ENCODE assay signal across 9 cellular contexts in genomic region chr13:99979453-99980200, GRCh38. TPM values are rescaled to one million over a fixed set of nuclear protein-coding genes. Genes with fewer than 3 reads are reported as not detected.
DNase-seq lines count a peak whose midpoint lies in the region; ATAC-seq, FAIRE-seq and TF ChIP-seq lines count a peak whose summit lies in the region.
"Had no signal": no experiment of that assay in that cellular context is flagged by ENCODE, and none has a peak within 500 bp of the region (broad histone marks: within the 10 kb centered on the region; RNA-seq: fewer than 3 reads in every experiment).

No MANE protein-coding gene starts in this region.

- H3K9me3 Mint-ChIP-seq in natural killer cell: no peaks in the 10 kb centered on the region
- no peaks in the 10 kb centered on the region for H3K9me3 Mint-ChIP-seq in natural killer cell treated with Interleukin-12 subunit alpha and Interleukin-12 subunit beta and Interleukin-15 and Interleukin-18, amount 100 ng/mL, for 72 hours

- TF ChIP-seq EP300 in HepG2 (IDR thresholded peaks at IDR 0.05; ENCODE audit: low read depth in 2 of 2, low read length in 2 of 2) (no peak), HepG2 (CRISPR knock-in tag; IDR thresholded peaks at IDR 0.05; ENCODE audit: borderline replicate concordance) (no peak)

- BruUV-seq in HepG2 (replicated peaks; lab: Mats Ljungman, UMichigan): no TSS peak

- peak overlapping the region; percentile 17 for H3K4me3 Mint-ChIP-seq in natural killer cell
- H3K4me3 Mint-ChIP-seq in natural killer cell treated with Interleukin-12 subunit alpha and Interleukin-12 subunit beta and Interleukin-15 and Interleukin-18, amount 100 ng/mL, for 72 hours: no peak overlapping the region

- ATAC-seq in natural killer cell (no peak), HepG2 (peak; percentile 11), GM18505 (IDR thresholded peaks at IDR 0.05; ENCODE audit: unreplicated experiment) (no peak)
- ATAC-seq in natural killer cell treated with Interleukin-12 subunit alpha and Interleukin-12 subunit beta and Interleukin-15 and Interleukin-18, amount 100 ng/mL, for 72 hours: no peak

- peaks cover 5% of the 10 kb centered on the region for H3K36me3 Mint-ChIP-seq in natural killer cell
- peaks cover 11% of the 10 kb centered on the region for H3K36me3 Mint-ChIP-seq in natural killer cell treated with Interleukin-12 subunit alpha and Interleukin-12 subunit beta and Interleukin-15 and Interleukin-18, amount 100 ng/mL, for 72 hours

- H3K4me3 ChIP-seq in HepG2 (replicated peaks in 1 of 3; ENCODE audit: insufficient read depth in 1 of 3, low read depth in 2 of 3, low read length in 3 of 3) (peak overlapping the region; percentile 37 to 73 (median 45); a peak in 5 of 6 replicates), vagina (peak overlapping the region; percentile 46 to 49)

- H3K27me3 ChIP-seq in HepG2 (ENCODE audit: control insufficient read depth in 1 of 2, insufficient read depth in 2 of 2, low read length in 2 of 2) (peaks cover 9 to 79% of the 10 kb centered on the region in 2 experiments; a peak in 4 of 5 replicates), vagina (peaks cover 68% of the 10 kb centered on the region)

- no peaks in the 10 kb centered on the region for H3K79me2 ChIP-seq in HepG2 (ENCODE audit: insufficient read depth, low read length)

- no peak for TF ChIP-seq CTCF in natural killer cell (IDR thresholded peaks at IDR 0.05)
- TF ChIP-seq CTCF in HepG2 (CRISPR knock-in tag; IDR thresholded peaks at IDR 0.05): no peak
- TF ChIP-seq CTCF in vagina (IDR thresholded peaks at IDR 0.05): no peak

- intact Hi-C loops in natural killer cell (cut with micrococcal nuclease) (no loop called here), HepG2 (cut with micrococcal nuclease; ENCODE audit: unreplicated experiment) (loop anchor here (10.0 kb wide), 2 partner anchors 255 to 535 kb away; no protein-coding TSS in a partner anchor), vagina (cut with DNase I) (loop anchor here (10.0 kb wide), 1 partner anchor 695 kb away; the partner anchor contains the start of gene TMTC4)

- H4K20me1 ChIP-seq in HepG2 (ENCODE audit: insufficient read depth, low read length): no peaks in the 10 kb centered on the region

- no peak overlapping the region for H2AFZ ChIP-seq in HepG2 (ENCODE audit: low read length)

- CTCF ChIA-PET in HepG2 (lab: Yijun Ruan, JAX; ENCODE audit: low intra/inter-chr PET ratio, low total read pairs): no interaction called here

- H3K4me1 Mint-ChIP-seq in natural killer cell: peaks cover 8 to 21% of the 10 kb centered on the region in 2 donors
- peaks cover 9 to 12% of the 10 kb centered on the region in 2 donors for H3K4me1 Mint-ChIP-seq in natural killer cell treated with Interleukin-12 subunit alpha and Interleukin-12 subunit beta and Interleukin-15 and Interleukin-18, amount 100 ng/mL, for 72 hours (ENCODE audit: low read depth in 2 of 2)

- H3K27me3 Mint-ChIP-seq in natural killer cell (ENCODE audit: low read depth in 2 of 2): peaks cover 55 to 56% of the 10 kb centered on the region in 2 donors
- H3K27me3 Mint-ChIP-seq in natural killer cell treated with Interleukin-12 subunit alpha and Interleukin-12 subunit beta and Interleukin-15 and Interleukin-18, amount 100 ng/mL, for 72 hours: peaks cover 43 to 52% of the 10 kb centered on the region in 2 donors

- no peak overlapping the region for H3K27ac Mint-ChIP-seq in natural killer cell
- no peak overlapping the region for H3K27ac Mint-ChIP-seq in natural killer cell treated with Interleukin-12 subunit alpha and Interleukin-12 subunit beta and Interleukin-15 and Interleukin-18, amount 100 ng/mL, for 72 hours

- H3K9me3 ChIP-seq in HepG2 (ENCODE audit: low read length): no peaks in the 10 kb centered on the region
- H3K9me3 ChIP-seq in vagina: no peaks in the 10 kb centered on the region

- no peak overlapping the region for H3K27ac ChIP-seq in HepG2 (ENCODE audit: extremely low read length, insufficient read depth, low read length)
- H3K27ac ChIP-seq in vagina: no peak overlapping the region

- 1% methylated on average over 30 of the region's 59 CpGs for WGBS in HepG2 (ENCODE audit: low lambda C conversion rate)

- no peak for FAIRE-seq in HepG2 (lab: Jason Lieb, UNC)

- peak overlapping the region; percentile 66 for H3K4me2 ChIP-seq in HepG2 (ENCODE audit: low read depth, low read length)

- TF ChIP-seq POLR2A in HepG2 (IDR thresholded peaks at IDR 0.05; ENCODE audit: insufficient read depth in 1 of 2, low read depth in 2 of 2, low read length in 2 of 2): no peak
- TF ChIP-seq POLR2A in vagina (IDR thresholded peaks at IDR 0.05): no peak
- TF ChIP-seq POLR2A in GM18505 (IDR thresholded peaks at IDR 0.05; ENCODE audit: borderline replicate concordance, extremely low read depth, insufficient read depth, insufficient read length): no peak

- DNase-seq in natural killer cell: no peak
- DNase-seq in natural killer cell treated with Interleukin-12 subunit alpha and Interleukin-12 subunit beta and Interleukin-15 and Interleukin-18, amount 100 ng/mL, for 72 hours (ENCODE audit: low spot score): no peak
- DNase-seq in activated T-cell treated with anti-CD3 and anti-CD28 coated beads, Interleukin-2, amount 50 U/mL, for 48 hours: peak; percentile 27 to 37
- no peak for DNase-seq in HepG2 (ENCODE audit: low spot score)
- DNase-seq in vagina (ENCODE audit: extremely low spot score in 2 of 2): peak in 1 of 2 donors; percentile 89
- no peak for DNase-seq in 8988T
- no peak for DNase-seq in stimulated activated CD4-positive, alpha-beta T cell treated with anti-CD3 and anti-CD28 coated beads, Interleukin-4, amount 100 ng/mL, for 24 hours
- DNase-seq: cortex of kidney had no signal

- no peaks in the 10 kb centered on the region for H3K36me3 ChIP-seq in HepG2 (replicated peaks in 1 of 2; ENCODE audit: control insufficient read depth in 1 of 2, insufficient read depth in 2 of 2, low read length in 2 of 2)
- H3K36me3 ChIP-seq in vagina: no peaks in the 10 kb centered on the region

- in situ Hi-C loops in HepG2 (cut with HindIII; ENCODE audit: extremely low pct_ligation_motif_present, low pct_unique_long_range_greater_than_20kb): loop anchor here (10.0 kb wide), 1 partner anchor 255 kb away; no protein-coding TSS in a partner anchor

- POLR2A ChIA-PET in HepG2 (lab: Yijun Ruan, JAX): no interaction called here

- no peak overlapping the region for H3K9ac ChIP-seq in HepG2 (ENCODE audit: insufficient read depth, low read depth, low read length)

- TF ChIP-seq RAD21 in HepG2 (CRISPR knock-in tag; IDR thresholded peaks at IDR 0.05): no peak

- H3K4me1 ChIP-seq in HepG2 (ENCODE audit: insufficient read depth, low read length) (peaks cover 38% of the 10 kb centered on the region), vagina (peaks cover 21% of the 10 kb centered on the region)

RNA-seq across cellular contexts. Expression of gene ZIC2, which starts 2.0 kb away (rescaled TPM):
- not detected for total RNA-seq in natural killer cell
- total RNA-seq in natural killer cell treated with Interleukin-12 subunit alpha and Interleukin-12 subunit beta and Interleukin-15 and Interleukin-18, amount 100 ng/mL, for 72 hours: 1 to 10 TPM in 1 of 2 donors, not detected in 1; 3.4 TPM
- not detected in 2 replicates for total RNA-seq in HepG2 (2016; rRNA removed; fragmentation: Illumina TruSeq; extraction: Trizol)
- total RNA-seq in HepG2 (2016; cell fraction: cytosol; rRNA removed; fragmentation: Illumina TruSeq; extraction: Trizol; ENCODE audit: low read depth): not detected in 2 replicates
- 0.06 TPM in 1 of 2 replicates, not detected in the other for total RNA-seq in HepG2 (2016; cell fraction: insoluble cytoplasmic fraction; rRNA removed; fragmentation: Illumina TruSeq; extraction: Trizol)
- not detected in 2 replicates for total RNA-seq in HepG2 (2016; cell fraction: membrane; rRNA removed; fragmentation: Illumina TruSeq; extraction: Trizol)
- not detected in 2 replicates for total RNA-seq in HepG2 (2016; cell fraction: nucleus; rRNA removed; fragmentation: Illumina TruSeq; extraction: Trizol)
- polyA plus RNA-seq in HepG2 (2011; rRNA removed): 0.12 and 0.13 TPM in 2 replicates
- polyA plus RNA-seq in HepG2 (2011; cell fraction: cytosol; rRNA removed): 0.06 and 0.11 TPM in 2 replicates
- 0.29 and 0.32 TPM in 2 replicates for polyA plus RNA-seq in HepG2 (2011; cell fraction: nucleus; rRNA removed)
- polyA plus RNA-seq in HepG2 (2012): 0.17 and 0.24 TPM in 2 replicates
- not detected in 2 replicates for polyA plus RNA-seq in HepG2 (2016; cell fraction: cytosol; fragmentation: Illumina TruSeq; extraction: Trizol; ENCODE audit: low read depth)
- polyA plus RNA-seq in HepG2 (2016; cell fraction: insoluble cytoplasmic fraction; fragmentation: Illumina TruSeq; extraction: Trizol; ENCODE audit: low read depth): 0.08 TPM in 2 replicates
- not detected in 2 replicates for polyA plus RNA-seq in HepG2 (2016; cell fraction: membrane; fragmentation: Illumina TruSeq; extraction: Trizol; ENCODE audit: low read depth)
- not detected in 2 replicates for polyA plus RNA-seq in HepG2 (2016; cell fraction: nucleus; fragmentation: Illumina TruSeq; extraction: Trizol; ENCODE audit: insufficient read depth, low read depth)
- 0.18 and 5.2 TPM in 2 replicates for polyA minus RNA-seq in HepG2 (2011; rRNA and poly(A)+ RNA removed; ENCODE audit: low replicate concordance)
- 0.53 and 0.59 TPM in 2 replicates for polyA minus RNA-seq in HepG2 (2011; cell fraction: cytosol; rRNA and poly(A)+ RNA removed)
- polyA minus RNA-seq in HepG2 (2011; cell fraction: nucleus; rRNA and poly(A)+ RNA removed): 0.13 TPM in 1 of 2 replicates, not detected in the other
- not detected for total RNA-seq in vagina

RNA-seq across cellular contexts. Expression of gene ZIC5, which starts 8.1 kb away (rescaled TPM):
- total RNA-seq in natural killer cell (not detected), HepG2 (2016; rRNA removed; fragmentation: Illumina TruSeq; extraction: Trizol) (0.02 TPM in 1 of 2 replicates, not detected in the other), vagina (not detected)
- total RNA-seq in natural killer cell treated with Interleukin-12 subunit alpha and Interleukin-12 subunit beta and Interleukin-15 and Interleukin-18, amount 100 ng/mL, for 72 hours: not detected
- total RNA-seq in HepG2 (2016; cell fraction: cytosol; rRNA removed; fragmentation: Illumina TruSeq; extraction: Trizol; ENCODE audit: low read depth): not detected in 2 replicates
- 0.03 and 0.04 TPM in 2 replicates for total RNA-seq in HepG2 (2016; cell fraction: insoluble cytoplasmic fraction; rRNA removed; fragmentation: Illumina TruSeq; extraction: Trizol)
- 0.03 TPM in 1 of 2 replicates, not detected in the other for total RNA-seq in HepG2 (2016; cell fraction: membrane; rRNA removed; fragmentation: Illumina TruSeq; extraction: Trizol)
- not detected in 2 replicates for total RNA-seq in HepG2 (2016; cell fraction: nucleus; rRNA removed; fragmentation: Illumina TruSeq; extraction: Trizol)
- 0.07 TPM in 1 of 2 replicates, not detected in the other for polyA plus RNA-seq in HepG2 (2011; rRNA removed)
- 0.01 and 0.03 TPM in 2 replicates for polyA plus RNA-seq in HepG2 (2011; cell fraction: cytosol; rRNA removed)
- 0.03 and 0.06 TPM in 2 replicates for polyA plus RNA-seq in HepG2 (2011; cell fraction: nucleus; rRNA removed)
- 0.03 TPM in 1 of 2 replicates, not detected in the other for polyA plus RNA-seq in HepG2 (2012)
- not detected in 2 replicates for polyA plus RNA-seq in HepG2 (2016; cell fraction: cytosol; fragmentation: Illumina TruSeq; extraction: Trizol; ENCODE audit: low read depth)
- polyA plus RNA-seq in HepG2 (2016; cell fraction: insoluble cytoplasmic fraction; fragmentation: Illumina TruSeq; extraction: Trizol; ENCODE audit: low read depth): not detected in 2 replicates
- polyA plus RNA-seq in HepG2 (2016; cell fraction: membrane; fragmentation: Illumina TruSeq; extraction: Trizol; ENCODE audit: low read depth): 0.03 TPM in 1 of 2 replicates, not detected in the other
- polyA plus RNA-seq in HepG2 (2016; cell fraction: nucleus; fragmentation: Illumina TruSeq; extraction: Trizol; ENCODE audit: insufficient read depth, low read depth): 0.10 TPM in 1 of 2 replicates, not detected in the other
- 2.7 TPM in 1 of 2 replicates, not detected in the other for polyA minus RNA-seq in HepG2 (2011; rRNA and poly(A)+ RNA removed; ENCODE audit: low replicate concordance)
- not detected in 2 replicates for polyA minus RNA-seq in HepG2 (2011; cell fraction: cytosol; rRNA and poly(A)+ RNA removed)
- polyA minus RNA-seq in HepG2 (2011; cell fraction: nucleus; rRNA and poly(A)+ RNA removed): not detected in 2 replicates

Comparison
In these comparisons a context has a peak if more than half of its experiments do, and no peak if none do; other contexts are left out.
1. DNase-seq: peak in activated T-cell treated with anti-CD3 and anti-CD28 coated beads, Interleukin-2, amount 50 U/mL, for 48 hours (2 of 2); none in natural killer cell (single experiment), natural killer cell treated with Interleukin-12 subunit alpha and Interleukin-12 subunit beta and Interleukin-15 and Interleukin-18, amount 100 ng/mL, for 72 hours (single experiment), HepG2 (single experiment), 8988T (single experiment) and stimulated activated CD4-positive, alpha-beta T cell treated with anti-CD3 and anti-CD28 coated beads, Interleukin-4, amount 100 ng/mL, for 24 hours (single experiment).